In the genomic region with DNA sequence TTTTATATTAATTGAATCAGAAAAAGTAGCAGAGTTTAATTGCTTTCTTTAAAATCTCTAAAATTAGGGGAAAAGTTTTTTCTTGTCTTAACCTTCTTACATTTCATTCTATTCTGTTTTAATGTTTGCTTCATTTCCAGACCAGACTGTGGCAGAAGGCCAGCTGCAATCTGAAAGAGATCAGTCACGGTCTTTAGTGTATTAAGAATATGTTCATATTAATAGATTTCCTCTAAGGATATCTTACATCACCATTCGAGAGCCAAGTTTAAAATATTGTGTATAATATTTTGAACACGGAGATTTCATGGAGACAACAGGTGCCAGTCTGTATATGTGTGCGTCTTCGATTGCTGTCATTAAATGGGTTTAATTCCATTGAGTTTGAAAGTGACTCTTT, we compare ENCODE assay signal across 26 cellular contexts.
"Had no signal": no experiment of that assay in that cellular context is flagged by ENCODE, and none has a peak within 500 bp of the region (broad histone marks: within the 10 kb centered on the region; RNA-seq: fewer than 3 reads in every experiment).

No MANE protein-coding gene starts in this region.

- H3K27me3 ChIP-seq: body of pancreas, breast epithelium, Peyer's patch had no signal

- H3K4me3 ChIP-seq: body of pancreas, breast epithelium, Peyer's patch had no signal

- H3K9me3 Mint-ChIP-seq: activated CD4-positive, alpha-beta T cell treated with anti-CD3 and anti-CD28 coated beads, Interleukin-2, amount 10 ng/mL, durations not matched to agents 24 days and 14 days; activated naive CD4-positive, alpha-beta T cell treated with anti-CD3 and anti-CD28 coated beads for 36 hours; activated T-cell treated with anti-CD3 and anti-CD28 coated beads, Interleukin-2, amount 50 U/mL, for 24 hours; activated T-helper 2 cell treated with anti-CD3 and anti-CD28 coated beads, Interferon-gamma antibody, Interleukin-2, Interleukin-4, amounts not matched to agents 10 μg/mL and 5 μg/mL and 100 μg/mL, durations not matched to agents 14 hours and 24 hours and 36 hours had no signal

- DNase-seq: activated CD4-positive, alpha-beta T cell treated with anti-CD3 and anti-CD28 coated beads, Interleukin-2, amount 10 ng/mL, durations not matched to agents 24 days and 14 days; activated CD4-positive, alpha-beta T cell treated with anti-CD3 and anti-CD28 coated beads, Interleukin-2, amount 50 U/mL, for 4 hours; activated CD8-positive, alpha-beta T cell treated with anti-CD3 and anti-CD28 coated beads, Interleukin-2, amount 10 ng/mL, durations not matched to agents 7 days and 5 days; activated gamma-delta T cell; activated naive CD4-positive, alpha-beta T cell treated with anti-CD3 and anti-CD28 coated beads for 36 hours; activated T-cell treated with anti-CD3 and anti-CD28 coated beads, Interleukin-2, amount 50 U/mL, for 24 hours; anterior cingulate cortex; body of pancreas; MM.1S; MV-4-11; NCI-H1092; NCI-H1436 treated with DMSO at 0.1 percent for 48 hours; NCI-H1694 treated with DMSO at 0.1 percent for 48 hours; NCI-H2029; NCI-H345; NCI-H524 treated with DMSO at 0.1 percent for 48 hours; PC-3; Peyer's patch; SIG-M5; T1000; WERI-Rb-1 had no signal

- H3K27ac ChIP-seq: body of pancreas, breast epithelium, KMS-11, Peyer's patch, RWPE1, WERI-Rb-1 had no signal

- H3K9ac ChIP-seq: KMS-11 had no signal

- H3K27me3 Mint-ChIP-seq: activated CD4-positive, alpha-beta T cell treated with anti-CD3 and anti-CD28 coated beads, Interleukin-2, amount 10 ng/mL, durations not matched to agents 24 days and 14 days; activated T-cell treated with anti-CD3 and anti-CD28 coated beads, Interleukin-2, amount 50 U/mL, for 24 hours had no signal

- H3K4me3 Mint-ChIP-seq: activated CD4-positive, alpha-beta T cell treated with anti-CD3 and anti-CD28 coated beads, Interleukin-2, amount 10 ng/mL, durations not matched to agents 24 days and 14 days; activated CD8-positive, alpha-beta T cell treated with anti-CD3 and anti-CD28 coated beads, Interleukin-2, amount 10 ng/mL, durations not matched to agents 7 days and 5 days; activated naive CD4-positive, alpha-beta T cell treated with anti-CD3 and anti-CD28 coated beads for 36 hours; activated T-cell treated with anti-CD3 and anti-CD28 coated beads, Interleukin-2, amount 50 U/mL, for 24 hours had no signal

- H3K4me1 ChIP-seq: body of pancreas, breast epithelium, Peyer's patch had no signal

- H3K36me3 Mint-ChIP-seq: activated naive CD4-positive, alpha-beta T cell treated with anti-CD3 and anti-CD28 coated beads, Interleukin-2, amount 50 U/mL, for 72 hours had no signal

- H3K27ac Mint-ChIP-seq: activated CD4-positive, alpha-beta T cell treated with anti-CD3 and anti-CD28 coated beads, Interleukin-2, amount 10 ng/mL, durations not matched to agents 24 days and 14 days; activated CD8-positive, alpha-beta T cell treated with anti-CD3 and anti-CD28 coated beads, Interleukin-2, amount 10 ng/mL, durations not matched to agents 7 days and 5 days; activated naive CD4-positive, alpha-beta T cell treated with anti-CD3 and anti-CD28 coated beads for 36 hours; activated naive CD4-positive, alpha-beta T cell treated with anti-CD3 and anti-CD28 coated beads, Interleukin-2, amount 50 U/mL, for 72 hours; activated T-cell treated with anti-CD3 and anti-CD28 coated beads, Interleukin-2, amount 50 U/mL, for 24 hours; activated T-helper 2 cell treated with anti-CD3 and anti-CD28 coated beads, Interferon-gamma antibody, Interleukin-2, Interleukin-4, amounts not matched to agents 10 μg/mL and 5 μg/mL and 100 μg/mL, durations not matched to agents 14 hours and 24 hours and 36 hours had no signal

- H3K9me3 ChIP-seq: body of pancreas, breast epithelium, Peyer's patch had no signal

- H3K4me1 Mint-ChIP-seq: activated CD4-positive, alpha-beta T cell treated with anti-CD3 and anti-CD28 coated beads, Interleukin-2, amount 10 ng/mL, durations not matched to agents 24 days and 14 days had no signal

- H3K36me3 ChIP-seq: breast epithelium, Peyer's patch, WERI-Rb-1 had no signal
